ENCODE assay signal across 8 cellular contexts in genomic region chr19:1279782-1280341, GRCh38. TPM values are rescaled to one million over a fixed set of nuclear protein-coding genes. Genes with fewer than 3 reads are reported as not detected.
DNase-seq lines count a peak whose midpoint lies in the region; ATAC-seq and TF ChIP-seq lines count a peak whose summit lies in the region.

No MANE protein-coding gene starts in this region.

- TF ChIP-seq CTCF in GM06990 (IDR thresholded peaks at IDR 0.05; ENCODE audit: insufficient read depth, low read length, poor library complexity, severe bottlenecking) (peak; percentile 95), psoas muscle (IDR thresholded peaks at IDR 0.05) (peak; percentile 91)

- H3K4me1 ChIP-seq in psoas muscle: peaks cover 12% of the 10 kb centered on the region

- no peaks in the 10 kb centered on the region for H3K9me3 ChIP-seq in psoas muscle

- intact Hi-C loops in cardiac septum (cut with DNase I): loop anchor here (5.0 kb wide), 2 partner anchors 77 to 92 kb away; no protein-coding TSS in a partner anchor
- intact Hi-C loops in psoas muscle (cut with DNase I): loop anchor here (5.0 to 10.0 kb wide), 7 partner anchors 77 to 245 kb away; partner anchors contain the start of genes ADAMTSL5 (in 1 of the 2), NDUFS7 (in 1 of the 2) and PLK5 (in 1 of the 2)

- peak overlapping the region; percentile 17 for H3K4me3 Mint-ChIP-seq in activated naive CD8-positive, alpha-beta T cell treated with anti-CD3 and anti-CD28 coated beads, Interleukin-2, amount 50 U/mL, for 24 hours

- H3K4me1 Mint-ChIP-seq in activated naive CD8-positive, alpha-beta T cell treated with anti-CD3 and anti-CD28 coated beads, Interleukin-2, amount 50 U/mL, for 24 hours: peaks cover 18% of the 10 kb centered on the region

- H3K36me3 ChIP-seq in GM06990 (ENCODE audit: control insufficient read depth, insufficient read depth, low read length) (peaks cover 5% of the 10 kb centered on the region; the same call in 1 of the 2 replicates), psoas muscle (ENCODE audit: insufficient read depth in 1 of 2, low read depth in 1 of 2) (peaks cover 0 to 41% of the 10 kb centered on the region in 2 donors)

- H3K27me3 Mint-ChIP-seq in activated naive CD8-positive, alpha-beta T cell treated with anti-CD3 and anti-CD28 coated beads, Interleukin-2, amount 50 U/mL, for 24 hours: peaks cover 8% of the 10 kb centered on the region

- H3K9me3 Mint-ChIP-seq in activated naive CD8-positive, alpha-beta T cell treated with anti-CD3 and anti-CD28 coated beads, Interleukin-2, amount 50 U/mL, for 24 hours: no peaks in the 10 kb centered on the region

- peak; percentile 86 for DNase-seq in GM06990 (ENCODE audit: extremely low read depth, insufficient read length)
- DNase-seq in NCI-H1092 (lab: John Stamatoyannopoulos, UW): peak; percentile 54
- DNase-seq in SW480 (ENCODE audit: low spot score): peak; percentile 70
- peak; percentile 86 for DNase-seq in activated naive CD8-positive, alpha-beta T cell treated with anti-CD3 and anti-CD28 coated beads, Interleukin-2, amount 50 U/mL, for 24 hours
- DNase-seq in cardiac septum (ENCODE audit: low spot score): peak; percentile 91
- peak; percentile 82 to 91 for DNase-seq in psoas muscle

- 27 to 31% (median 28%) methylated on average over 10 of the region's 10 CpGs for WGBS in psoas muscle, 3 donors

- H3K27ac Mint-ChIP-seq in activated naive CD8-positive, alpha-beta T cell treated with anti-CD3 and anti-CD28 coated beads, Interleukin-2, amount 50 U/mL, for 24 hours: no peak overlapping the region

- H3K27ac ChIP-seq in psoas muscle: no peak overlapping the region

- H3K4me3 ChIP-seq in GM06990 (replicated peaks; ENCODE audit: low read depth, low read length) (no peak overlapping the region), psoas muscle (no peak overlapping the region)

- H3K36me3 Mint-ChIP-seq in activated naive CD8-positive, alpha-beta T cell treated with anti-CD3 and anti-CD28 coated beads, Interleukin-2, amount 50 U/mL, for 24 hours (ENCODE audit: low read depth): peaks cover 12% of the 10 kb centered on the region

- no peaks in the 10 kb centered on the region for H3K27me3 ChIP-seq in GM06990 (replicated peaks; ENCODE audit: control insufficient read depth, insufficient read depth, low read length)
- peaks cover 0 to 12% (median 3%) of the 10 kb centered on the region in 3 donors for H3K27me3 ChIP-seq in psoas muscle (ENCODE audit: insufficient read depth in 3 of 3, low read length in 2 of 3)

- ATAC-seq in activated naive CD8-positive, alpha-beta T cell treated with anti-CD3 and anti-CD28 coated beads, Interleukin-2, amount 50 U/mL, for 24 hours: peak; percentile 17
- peak; percentile 23 to 55 (median 44) for ATAC-seq in psoas muscle
- no peak for ATAC-seq in GM21825 (IDR thresholded peaks at IDR 0.05; ENCODE audit: unreplicated experiment)
- no peak for ATAC-seq in GM18858 (IDR thresholded peaks at IDR 0.05; ENCODE audit: unreplicated experiment)

RNA-seq across cellular contexts. Expression of gene FAM174C, which starts 4.5 kb away (rescaled TPM):
- total RNA-seq in cardiac septum (20.0 TPM), psoas muscle (10 to 100 TPM in 3 of 4 donors, 1 to 10 TPM in 1; 9.0 to 18.1 (median 14.0) TPM)
- polyA plus RNA-seq in psoas muscle: 10 to 100 TPM; 21.8 to 88.8 (median 47.6) TPM

RNA-seq across cellular contexts. Expression of gene EFNA2, which starts 5.8 kb away (rescaled TPM):
- total RNA-seq in cardiac septum (not detected), psoas muscle (not detected)
- polyA plus RNA-seq in psoas muscle: not detected

RNA-seq across cellular contexts. Expression of gene CIRBP, which starts 10.7 kb away (rescaled TPM):
- total RNA-seq in cardiac septum (318 TPM), psoas muscle (100 to 1,000 TPM; 137 to 591 (median 245) TPM)
- polyA plus RNA-seq in psoas muscle: 100 to 1,000 TPM; 249 to 321 (median 317) TPM

RNA-seq across cellular contexts. Expression of gene MIDN, which starts 31.5 kb away (rescaled TPM):
- 97.5 TPM for total RNA-seq in cardiac septum
- 100 to 1,000 TPM in 3 of 4 donors, 10 to 100 TPM in 1; 84.7 to 331 (median 217) TPM for total RNA-seq in psoas muscle
- 100 to 1,000 TPM in 1 of 3 donors, 10 to 100 TPM in 2; 29.2 to 147 (median 36.4) TPM for polyA plus RNA-seq in psoas muscle

RNA-seq across cellular contexts. Expression of gene ATP5F1D, which starts 38.3 kb away (rescaled TPM):
- 486 TPM for total RNA-seq in cardiac septum
- 100 to 1,000 TPM; 362 to 759 (median 472) TPM for total RNA-seq in psoas muscle
- polyA plus RNA-seq in psoas muscle: 100 to 1,000 TPM; 310 to 858 (median 690) TPM

Comparison
In these comparisons a context has a peak if more than half of its experiments do, and no peak if none do; other contexts are left out.
1. ATAC-seq: peak in activated naive CD8-positive, alpha-beta T cell treated with anti-CD3 and anti-CD28 coated beads, Interleukin-2, amount 50 U/mL, for 24 hours (single experiment) and psoas muscle (4 of 4); none in GM21825 (single experiment) and GM18858 (single experiment).
2. Peak in every context shown above with its lines, with median percentiles within 50 percentile points of each other: DNase-seq.